ENCODE assay signal across 8 cellular contexts in the genomic region with DNA sequence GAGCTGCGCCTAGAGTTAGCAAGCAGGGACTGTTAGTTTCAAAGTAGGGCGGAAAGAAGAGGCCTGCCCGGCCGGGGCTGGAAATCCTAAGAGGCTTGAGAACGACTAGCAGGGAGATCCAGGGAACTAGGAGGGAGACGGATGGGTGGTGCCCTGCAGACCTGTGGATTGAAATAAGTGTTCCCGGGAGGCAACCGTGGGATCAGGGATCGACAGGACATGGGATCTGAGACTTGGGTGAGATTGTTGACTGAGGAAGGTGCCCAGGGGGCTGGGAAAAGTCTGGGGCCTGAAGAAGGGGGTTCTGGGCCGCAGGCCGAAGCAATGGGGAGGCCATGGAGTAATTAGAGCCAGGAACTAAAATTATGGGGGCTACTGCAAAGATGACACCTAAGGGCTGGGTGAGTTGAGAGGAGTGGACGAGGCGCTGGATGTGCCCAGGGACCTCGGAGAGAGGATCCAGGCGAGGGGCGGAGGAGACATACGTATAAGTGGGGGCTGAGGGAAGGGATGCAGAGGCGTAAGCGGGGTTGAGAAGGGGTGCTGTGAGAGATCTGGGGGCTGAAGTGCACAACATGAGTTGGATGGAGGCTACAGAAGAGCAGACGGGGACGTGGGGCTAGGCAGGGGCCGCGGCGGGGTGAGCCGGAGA. TPM values are rescaled to one million over a fixed set of nuclear protein-coding genes. Genes with fewer than 3 reads are reported as not detected.
A peak's percentile ranks its signal among the peaks of the same experiment; 100 is the strongest.
DNase-seq lines count a peak whose midpoint lies in the region; ATAC-seq and TF ChIP-seq lines count a peak whose summit lies in the region.

No MANE protein-coding gene starts in this region.

- ATAC-seq in CD4-positive, CD25-positive, alpha-beta regulatory T cell (ENCODE audit: low read depth in 2 of 2), result no peak
- peak; percentile 13 for ATAC-seq in GM19372 (IDR thresholded peaks at IDR 0.05; ENCODE audit: low read depth, unreplicated experiment)
- no peak for ATAC-seq in left lobe of liver

- H3K4me1 ChIP-seq in CD4-positive, CD25-positive, alpha-beta regulatory T cell (ENCODE audit: control insufficient read depth, insufficient read depth, low read length, poor library complexity, severe bottlenecking), result peaks cover 30% of the 10 kb centered on the region
- H3K4me1 ChIP-seq in mammary epithelial cell (ENCODE audit: insufficient read depth, low read length), result peaks cover 14% of the 10 kb centered on the region
- H3K4me1 ChIP-seq in testis, result peaks cover 11% of the 10 kb centered on the region

- H3K27ac Mint-ChIP-seq in CD4-positive, CD25-positive, alpha-beta regulatory T cell, result no peak overlapping the region

- peak overlapping the region; percentile 90 for H3K9ac ChIP-seq in mammary epithelial cell (ENCODE audit: insufficient read depth, low read length)

- dilution Hi-C loops in mammary epithelial cell (cut with HindIII; ENCODE audit: low sequenced_read_pairs), result no loop called here

- H3K9me3 Mint-ChIP-seq in CD4-positive, CD25-positive, alpha-beta regulatory T cell, result no peaks in the 10 kb centered on the region

- H3K9me3 ChIP-seq in CD4-positive, CD25-positive, alpha-beta regulatory T cell (ENCODE audit: control insufficient read depth in 2 of 2, low read length in 2 of 2), result no peaks in the 10 kb centered on the region
- H3K9me3 ChIP-seq in mammary epithelial cell (replicated peaks; ENCODE audit: insufficient read depth, low read length) (no peaks in the 10 kb centered on the region), testis (no peaks in the 10 kb centered on the region)

- H3K4me3 Mint-ChIP-seq in CD4-positive, CD25-positive, alpha-beta regulatory T cell, result no peak overlapping the region

- no peaks in the 10 kb centered on the region for H4K20me1 ChIP-seq in mammary epithelial cell (ENCODE audit: insufficient read depth, low read length)

- WGBS in mammary epithelial cell (ENCODE audit: low coverage, missing lambda C conversion rate), result 3% methylated on average over 15 of the region's 25 CpGs
- 0 to 1% methylated on average over 25 of the region's 25 CpGs for WGBS in testis, 2 donors

- H3K27me3 ChIP-seq in CD4-positive, CD25-positive, alpha-beta regulatory T cell (ENCODE audit: control insufficient read depth, insufficient read depth, low read length), result no peaks in the 10 kb centered on the region
- H3K27me3 ChIP-seq in mammary epithelial cell (ENCODE audit: insufficient read depth, low read length) (no peaks in the 10 kb centered on the region), layer of hippocampus (ENCODE audit: control insufficient read depth, insufficient read depth, low read length) (no peaks in the 10 kb centered on the region), testis (no peaks in the 10 kb centered on the region)

- DNase-seq in CD4-positive, CD25-positive, alpha-beta regulatory T cell, result peak in 1 of 3 donors; percentile 39
- DNase-seq in LNCaP clone FGC (ENCODE audit: low read depth) (no peak), mammary epithelial cell (peak; percentile 37), testis (peak; percentile 37), NCI-H1092 (lab: John Stamatoyannopoulos, UW) (no peak), left lobe of liver (ENCODE audit: low spot score) (no peak)

- H3K27me3 Mint-ChIP-seq in CD4-positive, CD25-positive, alpha-beta regulatory T cell, result no peaks in the 10 kb centered on the region

- CTCF ChIA-PET in mammary epithelial cell (lab: Charles Lee; ENCODE audit: low non-redundant PET), result interaction anchor here (0.6 kb wide), 1 partner anchor 23 kb away, joined by 3 read pairs; no protein-coding TSS in a partner anchor

- H2AFZ ChIP-seq in mammary epithelial cell (ENCODE audit: low read depth, low read length), result peak overlapping the region; percentile 98

- TF ChIP-seq CTCF in LNCaP clone FGC (IDR thresholded peaks at IDR 0.05; ENCODE audit: control insufficient read depth, extremely low read depth, insufficient read depth) (no peak), mammary epithelial cell (conservative IDR thresholded peaks at IDR 0.05 in 1 of 2, IDR thresholded peaks at IDR 0.05 in 1 of 2; ENCODE audit: extremely low read depth in 1 of 2, insufficient read depth in 1 of 2, low read depth in 1 of 2, low read length in 2 of 2) (no peak), testis (IDR thresholded peaks at IDR 0.05) (no peak)

- H3K36me3 ChIP-seq in CD4-positive, CD25-positive, alpha-beta regulatory T cell (ENCODE audit: control insufficient read depth, insufficient read depth, low read length), result no peaks in the 10 kb centered on the region
- H3K36me3 ChIP-seq in mammary epithelial cell (ENCODE audit: insufficient read depth, low read length), result no peaks in the 10 kb centered on the region
- no peaks in the 10 kb centered on the region for H3K36me3 ChIP-seq in testis (ENCODE audit: low read depth, missing control alignments)

- TF ChIP-seq POLR2A in testis (IDR thresholded peaks at IDR 0.05), result no peak

- in situ Hi-C loops in mammary epithelial cell (cut with MboI; ENCODE audit: low sequenced_read_pairs in 2 of 2), result no loop called here

- peaks cover 10 to 25% (median 12%) of the 10 kb centered on the region in 4 donors for H3K4me1 Mint-ChIP-seq in CD4-positive, CD25-positive, alpha-beta regulatory T cell

- intact Hi-C loops in mammary epithelial cell (cut with micrococcal nuclease) (loop anchor here (1.0 kb wide), 1 partner anchor 13 kb away; no protein-coding TSS in a partner anchor), testis (cut with DNase I; ENCODE audit: low total_unique reads) (no loop called here)

- peak overlapping the region; percentile 92 for H3K4me2 ChIP-seq in mammary epithelial cell (ENCODE audit: insufficient read depth, low read depth, low read length)

- H3K79me2 ChIP-seq in mammary epithelial cell (ENCODE audit: insufficient read depth, low read length), result peaks cover 51% of the 10 kb centered on the region

- H3K36me3 Mint-ChIP-seq in CD4-positive, CD25-positive, alpha-beta regulatory T cell, result peaks cover 15% of the 10 kb centered on the region

- H3K27ac ChIP-seq in CD4-positive, CD25-positive, alpha-beta regulatory T cell (ENCODE audit: insufficient read depth, low read length, poor library complexity, severe bottlenecking), result peak overlapping the region; percentile 75
- H3K27ac ChIP-seq in mammary epithelial cell (ENCODE audit: insufficient read depth, low read depth, low read length) (peak overlapping the region; percentile 81), layer of hippocampus (ENCODE audit: low read depth, low read length) (peak overlapping the region; percentile 77), testis (peak overlapping the region; percentile 67 to 83)

- BruUV-seq in mammary epithelial cell (replicated peaks; lab: Mats Ljungman, UMichigan), result no TSS peak

- peak overlapping the region; percentile 99 for H3K4me3 ChIP-seq in CD4-positive, CD25-positive, alpha-beta regulatory T cell (ENCODE audit: low read depth, low read length)
- H3K4me3 ChIP-seq in LNCaP clone FGC (ENCODE audit: low read depth, low read length) (peak overlapping the region; percentile 78), mammary epithelial cell (replicated peaks in 1 of 3; ENCODE audit: insufficient read depth in 1 of 3, low read depth in 2 of 3, low read length in 3 of 3) (peak overlapping the region; percentile 75 to 99 (median 87)), testis (peak overlapping the region; percentile 96)

RNA-seq across cellular contexts. Expression of gene LTA4H, which starts 0.6 kb away (rescaled TPM):
- total RNA-seq in CD4-positive, CD25-positive, alpha-beta regulatory T cell, result 38.1 TPM
- 10 to 100 TPM; 63.0 to 79.1 (median 71.3) TPM for polyA plus RNA-seq in CD4-positive, CD25-positive, alpha-beta regulatory T cell
- total RNA-seq in mammary epithelial cell (100 to 1,000 TPM; 103 to 110 TPM), testis (10 to 100 TPM; 41.5 to 44.4 TPM), left lobe of liver (17.7 TPM)
- polyA plus RNA-seq in mammary epithelial cell (98.9 TPM), testis (ENCODE audit: insufficient read depth, low read depth, low replicate concordance) (62.5 TPM)
- polyA minus RNA-seq in mammary epithelial cell, result 93.9 TPM

RNA-seq across cellular contexts. Expression of gene HAL, which starts 38.6 kb away (rescaled TPM):
- 0.57 TPM for total RNA-seq in CD4-positive, CD25-positive, alpha-beta regulatory T cell
- not detected for polyA plus RNA-seq in CD4-positive, CD25-positive, alpha-beta regulatory T cell
- total RNA-seq in mammary epithelial cell, result under 1 TPM; 0.31 to 0.33 TPM
- 0.24 TPM for polyA plus RNA-seq in mammary epithelial cell
- polyA minus RNA-seq in mammary epithelial cell, result not detected
- total RNA-seq in testis, result under 1 TPM; 0.39 to 0.74 TPM
- polyA plus RNA-seq in testis (ENCODE audit: insufficient read depth, low read depth, low replicate concordance), result 0.37 TPM
- total RNA-seq in left lobe of liver, result 210 TPM

Comparison
In these comparisons a context has a peak if more than half of its experiments do, and no peak if none do; other contexts are left out.
1. DNase-seq: peak in mammary epithelial cell (single experiment) and testis (single experiment); none in LNCaP clone FGC (single experiment), NCI-H1092 (single experiment) and left lobe of liver (single experiment).
2. RNA of gene HAL, which starts 38.6 kb away (total RNA-seq): 210 TPM in left lobe of liver (single experiment); 0.39 to 0.74 TPM in testis, 0.57 TPM in CD4-positive, CD25-positive, alpha-beta regulatory T cell (single experiment) and 0.31 to 0.33 TPM in mammary epithelial cell; every median in the first group is over 100 times any median in the second.
3. Peak in every context shown above with its lines, with median percentiles within 50 percentile points of each other: H3K27ac ChIP-seq and H3K4me3 ChIP-seq.